8 cellular contexts compared by ENCODE assay signal in the genomic region with DNA sequence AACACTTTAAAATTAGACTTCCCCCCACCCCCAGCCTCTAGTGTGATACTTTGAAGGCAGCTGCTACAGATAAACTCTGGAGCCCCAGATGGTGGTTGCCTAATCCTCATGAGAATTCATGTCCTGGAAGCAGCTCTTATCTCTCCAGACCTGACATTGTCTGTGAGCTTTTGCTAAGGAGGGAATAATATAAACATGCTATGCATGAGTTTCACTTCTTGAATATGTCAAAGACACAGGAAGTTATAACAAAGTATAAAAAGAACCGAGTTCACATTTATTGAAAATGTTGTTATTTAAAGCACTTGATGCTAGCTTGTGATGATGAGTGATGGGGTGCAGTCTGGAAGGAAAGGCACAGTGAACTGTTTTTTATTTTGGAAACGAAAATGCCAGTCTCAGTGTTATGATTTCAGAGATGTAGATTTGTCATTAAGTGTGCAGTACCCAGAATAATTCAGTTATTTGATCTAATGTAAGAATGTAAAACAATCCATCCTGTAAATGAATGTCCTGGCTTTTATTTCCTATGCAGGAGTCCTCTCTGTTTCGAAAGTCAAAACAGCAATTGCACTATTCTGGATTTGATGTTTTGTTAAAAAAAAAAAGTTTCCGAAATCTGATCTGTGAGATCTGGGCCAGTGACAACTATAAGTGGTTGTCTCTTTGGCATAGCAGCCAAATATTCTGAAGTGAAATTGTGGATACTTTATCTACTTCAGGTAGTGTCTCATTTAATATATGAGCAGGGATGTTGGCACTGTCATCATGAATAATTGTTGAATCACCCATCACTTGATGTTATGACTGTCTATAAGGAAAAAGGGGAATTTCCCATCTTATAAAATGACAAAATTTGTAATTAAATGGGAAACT.
DNase-seq lines count a peak whose midpoint lies in the region; ATAC-seq and TF ChIP-seq lines count a peak whose summit lies in the region.

No MANE protein-coding gene starts in this region.

- intact Hi-C loops in A673 (cut with micrococcal nuclease; ENCODE audit: unreplicated experiment): no loop called here
- intact Hi-C loops in uterus (cut with DNase I; ENCODE audit: low total_unique reads): no loop called here

- ATAC-seq in GM18867 (IDR thresholded peaks at IDR 0.05; ENCODE audit: unreplicated experiment): peak; percentile 64

- no peak overlapping the region for H3K9ac ChIP-seq in mesendoderm (ENCODE audit: low read length)

- H3K9me3 Mint-ChIP-seq in T-helper 2 cell treated with Interferon-gamma antibody and Interleukin-4, amounts not matched to agents 5 μg/mL and 100 μg/mL, for 36 hours: no peaks in the 10 kb centered on the region

- POLR2A ChIA-PET in A673 (lab: Charles Lee; ENCODE audit: low non-redundant PET): no interaction called here

- H3K4me3 ChIP-seq in A673 (ENCODE audit: low read depth, low read length, poor library complexity, severe bottlenecking) (peak overlapping the region; percentile 17), mesendoderm (ENCODE audit: low read length) (no peak overlapping the region), uterus (no peak overlapping the region)

- peak overlapping the region; percentile 69 for H3K4me3 Mint-ChIP-seq in T-helper 2 cell treated with Interferon-gamma antibody and Interleukin-4, amounts not matched to agents 5 μg/mL and 100 μg/mL, for 36 hours

- CTCF ChIA-PET in A673 (lab: Charles Lee): no interaction called here

- no peak overlapping the region for H3K56ac ChIP-seq in mesendoderm (ENCODE audit: low read length)

- TF ChIP-seq CTCF in A673 (conservative IDR thresholded peaks at IDR 0.05; ENCODE audit: low read depth, low read length) (no peak), uterus (IDR thresholded peaks at IDR 0.05) (no peak)

- H3K4me1 Mint-ChIP-seq in T-helper 2 cell treated with Interferon-gamma antibody and Interleukin-4, amounts not matched to agents 5 μg/mL and 100 μg/mL, for 36 hours (ENCODE audit: low read depth): peaks cover 51% of the 10 kb centered on the region

- TF ChIP-seq POLR2A in uterus (IDR thresholded peaks at IDR 0.05): no peak

- H3K79me1 ChIP-seq in mesendoderm (ENCODE audit: low read length): no peaks in the 10 kb centered on the region

- H2BK120ac ChIP-seq in mesendoderm (ENCODE audit: low read depth, low read length): no peak overlapping the region

- no peaks in the 10 kb centered on the region for H3K36me3 ChIP-seq in A673 (ENCODE audit: insufficient read depth, low read length, poor library complexity, severe bottlenecking)
- no peaks in the 10 kb centered on the region for H3K36me3 ChIP-seq in mesendoderm (ENCODE audit: control insufficient read depth, insufficient read depth, low read length)
- no peaks in the 10 kb centered on the region for H3K36me3 ChIP-seq in uterus

- no peak overlapping the region for H4K5ac ChIP-seq in mesendoderm (ENCODE audit: low read length)

- H3K27me3 ChIP-seq in A673 (replicated peaks; ENCODE audit: insufficient read depth, low read depth, low read length, poor library complexity) (no peaks in the 10 kb centered on the region), mesendoderm (ENCODE audit: insufficient read depth, low read length, poor library complexity) (no peaks in the 10 kb centered on the region), uterus (no peaks in the 10 kb centered on the region)

- H3K27ac Mint-ChIP-seq in T-helper 2 cell treated with Interferon-gamma antibody and Interleukin-4, amounts not matched to agents 5 μg/mL and 100 μg/mL, for 36 hours: peak overlapping the region; percentile 77

- H4K8ac ChIP-seq in mesendoderm (ENCODE audit: low read depth, low read length): no peak overlapping the region

- H2AK5ac ChIP-seq in mesendoderm (ENCODE audit: low read length): no peak overlapping the region

- no CpG with 5 or more reads among the region's 4 CpGs for WGBS in mesendoderm (ENCODE audit: extremely low coverage, insufficient coverage, low lambda C conversion rate)

- DNase-seq in A673 (ENCODE audit: low spot score) (peak; percentile 71), HT1080 (ENCODE audit: low read depth) (peak; percentile 56), mesendoderm (peak; percentile 89), substantia nigra (lab: John Stamatoyannopoulos, UW) (no peak), uterus (no peak), mucosa of gallbladder (ENCODE audit: low spot score) (no peak)
- no peak for DNase-seq in T-helper 2 cell treated with Interferon-gamma antibody and Interleukin-4, amounts not matched to agents 5 μg/mL and 100 μg/mL, for 36 hours (ENCODE audit: low spot score)

- no TSS peak for BruUV-seq in A673 (replicated peaks; lab: Mats Ljungman, UMichigan)

- no peaks in the 10 kb centered on the region for H3K9me3 ChIP-seq in A673 (ENCODE audit: low read depth, low read length, poor library complexity, severe bottlenecking)
- H3K9me3 ChIP-seq in uterus: no peaks in the 10 kb centered on the region

- no peak overlapping the region for H3K4ac ChIP-seq in mesendoderm (ENCODE audit: low read depth, low read length)

- H3K27ac ChIP-seq in A673 (ENCODE audit: low read depth, low read length, poor library complexity, severe bottlenecking) (peak overlapping the region; percentile 52), mesendoderm (ENCODE audit: low read depth, low read length) (no peak overlapping the region), substantia nigra (ENCODE audit: low read depth, low read length, poor library complexity, severe bottlenecking) (no peak overlapping the region), uterus (no peak overlapping the region)

- H3K4me1 ChIP-seq in A673 (ENCODE audit: insufficient read depth, low read length, poor library complexity, severe bottlenecking): peaks cover 86% of the 10 kb centered on the region
- H3K4me1 ChIP-seq in mesendoderm (ENCODE audit: control insufficient read depth, low read depth, low read length): peaks cover 4% of the 10 kb centered on the region
- no peaks in the 10 kb centered on the region for H3K4me1 ChIP-seq in uterus

- H3K18ac ChIP-seq in mesendoderm (ENCODE audit: low read length): no peak overlapping the region

- H3K4me2 ChIP-seq in mesendoderm (ENCODE audit: low read length): no peak overlapping the region

- no peaks in the 10 kb centered on the region for H3K27me3 Mint-ChIP-seq in T-helper 2 cell treated with Interferon-gamma antibody and Interleukin-4, amounts not matched to agents 5 μg/mL and 100 μg/mL, for 36 hours (ENCODE audit: low read depth)

- no peak overlapping the region for H2BK15ac ChIP-seq in mesendoderm (replicated peaks; ENCODE audit: low read depth)

- H3K79me2 ChIP-seq in mesendoderm (ENCODE audit: control insufficient read depth, insufficient read depth, low read length): no peaks in the 10 kb centered on the region

- no peak overlapping the region for H3K23ac ChIP-seq in mesendoderm (ENCODE audit: low read length)

- peaks cover 26% of the 10 kb centered on the region for H3K36me3 Mint-ChIP-seq in T-helper 2 cell treated with Interferon-gamma antibody and Interleukin-4, amounts not matched to agents 5 μg/mL and 100 μg/mL, for 36 hours (ENCODE audit: low read depth)

- H2BK5ac ChIP-seq in mesendoderm (ENCODE audit: low read length): no peak overlapping the region

Comparison
In these comparisons a context has a peak if more than half of its experiments do, and no peak if none do; other contexts are left out.
1. DNase-seq: peak in A673 (single experiment), HT1080 (single experiment) and mesendoderm (single experiment); none in T-helper 2 cell treated with Interferon-gamma antibody and Interleukin-4, amounts not matched to agents 5 μg/mL and 100 μg/mL, for 36 hours (single experiment), substantia nigra (0 of 49), uterus (0 of 2) and mucosa of gallbladder (single experiment).